In genomic region chr1:215529111-215529510, GRCh38 we compare ENCODE assay signal across 2 cellular contexts.
TF ChIP-seq lines count a peak whose summit lies in the region.

No MANE protein-coding gene starts in this region.

TF ChIP-seq in SK-N-SH treated with all-trans-retinoic acid at 6 μM for 48 hours, 23 proteins besides CTCF, POLR2A, EP300 and RAD21 (continued from another document):
- TF ChIP-seq PATZ1 (CRISPR knock-in tag; IDR thresholded peaks at IDR 0.05; ENCODE audit: borderline replicate concordance) (no peak), GLIS3 (CRISPR knock-in tag; IDR thresholded peaks at IDR 0.05) (no peak), BACH2 (CRISPR knock-in tag; IDR thresholded peaks at IDR 0.05; ENCODE audit: borderline replicate concordance) (no peak), ZNF8 (CRISPR knock-in tag; IDR thresholded peaks at IDR 0.05) (no peak), RARB (CRISPR knock-in tag; IDR thresholded peaks at IDR 0.05) (no peak), ZNF565 (CRISPR knock-in tag; conservative IDR thresholded peaks at IDR 0.05; ENCODE audit: low read depth) (no peak), PPARA (CRISPR knock-in tag; IDR thresholded peaks at IDR 0.05; ENCODE audit: borderline replicate concordance) (no peak), ZFP30 (CRISPR knock-in tag; IDR thresholded peaks at IDR 0.05) (no peak), TCF4 (CRISPR knock-in tag; IDR thresholded peaks at IDR 0.05; ENCODE audit: borderline replicate concordance) (no peak)
TF ChIP-seq in SK-N-SH treated with all-trans-retinoic acid at 6 μM for 48 hours: peak in this region for 0.

TF ChIP-seq in IMR-90, 13 proteins besides CTCF, POLR2A, EP300 and RAD21 (continued from another document):
- TF ChIP-seq ELK1 (IDR thresholded peaks at IDR 0.05; ENCODE audit: borderline replicate concordance, low read depth, low read length): no peak
- TF ChIP-seq RCOR1 (IDR thresholded peaks at IDR 0.05; ENCODE audit: insufficient replicate concordance, low read length): no peak
